In genomic region chr5:170436335-170436734, GRCh38 we compare ENCODE assay signal across 20 cellular contexts. TPM values are rescaled to one million over a fixed set of nuclear protein-coding genes. Genes with fewer than 3 reads are reported as not detected.
DNase-seq lines count a peak whose midpoint lies in the region; ATAC-seq and TF ChIP-seq lines count a peak whose summit lies in the region.
"Had no signal": no experiment of that assay in that cellular context is flagged by ENCODE, and none has a peak within 500 bp of the region (broad histone marks: within the 10 kb centered on the region; RNA-seq: fewer than 3 reads in every experiment).

No MANE protein-coding gene starts in this region.

- no TSS peak for BruUV-seq in Calu3 (replicated peaks; lab: Mats Ljungman, UMichigan)

- DNase-seq in Calu3 (no peak), NCI-H69 (lab: John Stamatoyannopoulos, UW) (peak; percentile 20), ecto neural progenitor cell (ENCODE audit: low spot score) (peak; percentile 42), nephron progenitor cell (peak; percentile 53), hepatic stellate cell (ENCODE audit: low spot score) (no peak)
- DNase-seq: CD8-positive, alpha-beta memory T cell; DMS79; GOT3; IMR-90; Kasumi-1; MG63; NCI-H1092; NCI-H1436 treated with DMSO at 0.1 percent for 48 hours; NCI-H2029 treated with DMSO at 0.1 percent for 48 hours; NCI-H774 had no signal

- H3K27ac Mint-ChIP-seq in Calu3 (ENCODE audit: unreplicated experiment) (peak overlapping the region; percentile 48), nephron progenitor cell (no peak overlapping the region)
- H3K27ac Mint-ChIP-seq: CD8-positive, alpha-beta memory T cell had no signal

- no peak for ATAC-seq in HG02759 (IDR thresholded peaks at IDR 0.05; ENCODE audit: unreplicated experiment)
- no peak for ATAC-seq in HG03159 (IDR thresholded peaks at IDR 0.05; ENCODE audit: unreplicated experiment)
- no peak for ATAC-seq in HG02571 (IDR thresholded peaks at IDR 0.05; ENCODE audit: unreplicated experiment)
- ATAC-seq: A549 had no signal

- CTCF ChIA-PET in Calu3 (lab: Charles Lee) = interaction anchor here (0.8 kb wide), 2 partner anchors 39 to 197 kb away, joined by 3 read pairs; no protein-coding TSS in a partner anchor

- H3K9me3 Mint-ChIP-seq in Calu3 (ENCODE audit: low read depth, unreplicated experiment) (no peaks in the 10 kb centered on the region), nephron progenitor cell (no peaks in the 10 kb centered on the region)
- H3K9me3 Mint-ChIP-seq: CD8-positive, alpha-beta memory T cell had no signal

- H3K4me1 Mint-ChIP-seq in Calu3 (ENCODE audit: low read depth, unreplicated experiment) = peaks cover 5% of the 10 kb centered on the region
- peaks cover 56% of the 10 kb centered on the region for H3K4me1 Mint-ChIP-seq in nephron progenitor cell

- H3K36me3 Mint-ChIP-seq in Calu3 (ENCODE audit: insufficient read depth, unreplicated experiment) (no peaks in the 10 kb centered on the region), nephron progenitor cell (ENCODE audit: low read depth) (no peaks in the 10 kb centered on the region)

- TF ChIP-seq CTCF in Calu3 (IDR thresholded peaks at IDR 0.05; ENCODE audit: unreplicated experiment) = no peak
- no peak for TF ChIP-seq CTCF in nephron progenitor cell (IDR thresholded peaks at IDR 0.05)

- H3K27me3 Mint-ChIP-seq in Calu3 (ENCODE audit: unreplicated experiment) (peaks cover 31% of the 10 kb centered on the region), nephron progenitor cell (ENCODE audit: low read depth, poor library complexity) (peaks cover 8% of the 10 kb centered on the region)

- no peak overlapping the region for H3K4me3 Mint-ChIP-seq in Calu3 (ENCODE audit: low read depth, unreplicated experiment)
- H3K4me3 Mint-ChIP-seq in nephron progenitor cell = no peak overlapping the region
- H3K4me3 Mint-ChIP-seq: CD8-positive, alpha-beta memory T cell had no signal

- intact Hi-C loops in Calu3 (cut with micrococcal nuclease; ENCODE audit: unreplicated experiment) = loop anchor here (5.0 kb wide), 1 partner anchor 41 kb away; no protein-coding TSS in a partner anchor

RNA-seq across cellular contexts. Expression of gene KCNMB1, which starts 47.2 kb away (rescaled TPM):
- total RNA-seq in Calu3 (2022) = not detected in 2 replicates
- total RNA-seq: CD8-positive, alpha-beta memory T cell; IMR-90; NCI-H460 had no signal

Comparison
In these comparisons a context has a peak if more than half of its experiments do, and no peak if none do; other contexts are left out.
1. DNase-seq: peak in NCI-H69 (single experiment), ecto neural progenitor cell (single experiment) and nephron progenitor cell (single experiment); none in Calu3 (single experiment) and hepatic stellate cell (single experiment).